Comparison of ENCODE assay signal across 8 cellular contexts in genomic region chr5:127030259-127031146, GRCh38.
A peak's percentile ranks its signal among the peaks of the same experiment; 100 is the strongest.
DNase-seq lines count a peak whose midpoint lies in the region; ATAC-seq and TF ChIP-seq lines count a peak whose summit lies in the region.

Gene MARCHF3, minus strand, starts transcription at chr5:127030558. Its CDS starts 112,387 bp downstream, at chr5:126918171.

- peak; percentile 95 for ATAC-seq in HG03175 (IDR thresholded peaks at IDR 0.05; ENCODE audit: unreplicated experiment)
- ATAC-seq in central memory CD8-positive, alpha-beta T cell (replicated peaks; ENCODE audit: extremely low read depth, poor library complexity, severe bottlenecking): peak; percentile 97

- peak within 1 kb of the TSS; percentile 80 for H3K4me3 Mint-ChIP-seq in central memory CD8-positive, alpha-beta T cell

- no peaks in the 10 kb centered on the region for H3K9me3 Mint-ChIP-seq in central memory CD8-positive, alpha-beta T cell

- DNase-seq in AG09319 (ENCODE audit: extremely low read depth, low read depth): peak; percentile 87
- peak; percentile 94 for DNase-seq in NCI-H345 (lab: John Stamatoyannopoulos, UW)
- peak; percentile 84 for DNase-seq in activated CD4-positive, CD25-positive, alpha-beta regulatory T cell treated with anti-CD3 and anti-CD28 coated beads, Interleukin-2, amount 50 U/mL, for 16 hours (ENCODE audit: low read depth, low spot score)
- peak; percentile 88 to 91 for DNase-seq in central memory CD8-positive, alpha-beta T cell (ENCODE audit: low spot score in 2 of 2)
- DNase-seq in iris pigment epithelial cell (ENCODE audit: low read depth): peak; percentile 97
- peak; percentile 84 to 90 for DNase-seq in stimulated activated CD4-positive, alpha-beta T cell treated with anti-CD3 and anti-CD28 coated beads, Interleukin-12 subunit alpha, Interleukin-12 subunit beta, amount 100 ng/mL, for 24 hours (ENCODE audit: low read depth in 2 of 2)

- peak; percentile 92 for TF ChIP-seq POLR2A in GM18951 (IDR thresholded peaks at IDR 0.05; ENCODE audit: extremely low read depth, insufficient read depth, insufficient read length)

- peak; percentile 36 for TF ChIP-seq CTCF in AG09319 (IDR thresholded peaks at IDR 0.05; ENCODE audit: low read depth, low read length)

- peaks cover 10% of the 10 kb centered on the region for H3K36me3 Mint-ChIP-seq in central memory CD8-positive, alpha-beta T cell (ENCODE audit: insufficient read depth)

- H3K4me1 Mint-ChIP-seq in central memory CD8-positive, alpha-beta T cell: peaks cover 12% of the 10 kb centered on the region

- H3K27ac Mint-ChIP-seq in central memory CD8-positive, alpha-beta T cell (ENCODE audit: low read depth): no peak within 1 kb of the TSS

- in situ Hi-C loops in GM18951 (cut with MboI; ENCODE audit: low sequenced_read_pairs, unreplicated experiment): no loop called here

- H3K27me3 Mint-ChIP-seq in central memory CD8-positive, alpha-beta T cell: peaks cover 12% of the 10 kb centered on the region

Comparison
In these comparisons a context has a peak if more than half of its experiments do, and no peak if none do; other contexts are left out.
1. Peak in every context shown above with its lines: DNase-seq and ATAC-seq.